Comparison of ENCODE assay signal across 14 cellular contexts in the genomic region with DNA sequence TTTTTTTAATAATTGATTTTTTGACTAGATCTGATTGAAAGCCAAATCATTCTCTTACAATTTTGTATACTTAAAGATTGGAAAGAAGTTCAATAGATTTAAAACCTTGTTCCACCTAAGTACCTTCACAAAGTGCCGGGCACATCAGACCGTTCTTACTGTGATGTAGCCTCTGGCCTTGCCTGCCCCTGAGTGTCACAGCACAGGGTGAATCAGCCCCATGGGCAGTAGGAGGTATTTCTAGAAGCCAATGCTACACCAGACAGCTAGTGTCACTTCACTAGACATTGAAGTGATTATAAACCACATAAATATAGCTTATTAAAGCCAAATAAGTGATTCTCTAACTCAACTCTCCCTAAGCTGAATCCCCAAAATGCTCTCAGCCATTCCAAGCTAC.
"Had no signal": no experiment of that assay in that cellular context is flagged by ENCODE, and none has a peak within 500 bp of the region (broad histone marks: within the 10 kb centered on the region; RNA-seq: fewer than 3 reads in every experiment).

No MANE protein-coding gene starts in this region.

- H3K27ac ChIP-seq: colonic mucosa, esophagus muscularis mucosa, left lung, neutrophil, parathyroid adenoma, upper lobe of right lung had no signal

- H3K79me2 ChIP-seq: parathyroid adenoma had no signal

- ATAC-seq: activated CD4-positive, alpha-beta T cell treated with anti-CD3 and anti-CD28 coated beads for 36 hours; activated CD8-positive, alpha-beta memory T cell treated with anti-CD3 and anti-CD28 coated beads, Interleukin-2, amount 10 ng/mL, durations not matched to agents 7 days and 5 days; left lung; naive thymus-derived CD4-positive, alpha-beta T cell; upper lobe of right lung had no signal

- DNase-seq: activated CD4-positive, alpha-beta memory T cell treated with anti-CD3 and anti-CD28 coated beads for 36 hours; activated CD4-positive, alpha-beta T cell treated with anti-CD3 and anti-CD28 coated beads for 36 hours; activated CD8-positive, alpha-beta memory T cell treated with anti-CD3 and anti-CD28 coated beads, Interleukin-2, amount 10 ng/mL, durations not matched to agents 7 days and 5 days; activated naive CD4-positive, alpha-beta T cell treated with anti-CD3 and anti-CD28 coated beads, Interleukin-2, amount 10 ng/mL, durations not matched to agents 7 days and 5 days; activated T-cell treated with anti-CD3 and anti-CD28 coated beads, Interleukin-2, amount 50 U/mL, for 1 hour; colonic mucosa; glutamatergic neuron; left lung; mammary epithelial cell; naive thymus-derived CD4-positive, alpha-beta T cell; upper lobe of right lung had no signal

- H3K4me1 ChIP-seq: colonic mucosa, left lung, parathyroid adenoma had no signal

- H2AFZ ChIP-seq: parathyroid adenoma had no signal

- H3K4me3 ChIP-seq: colonic mucosa, esophagus muscularis mucosa, left lung, upper lobe of right lung had no signal

- H3K9me3 ChIP-seq: colonic mucosa, neutrophil, upper lobe of right lung had no signal

- H3K36me3 ChIP-seq: colonic mucosa, esophagus muscularis mucosa, left lung, neutrophil, upper lobe of right lung had no signal

- H3K27me3 ChIP-seq: colonic mucosa, esophagus muscularis mucosa, left lung, neutrophil, upper lobe of right lung had no signal
